19 cellular contexts compared by ENCODE assay signal in genomic region chr16:47511882-47512281, GRCh38.
"Had no signal": no experiment of that assay in that cellular context is flagged by ENCODE, and none has a peak within 500 bp of the region (broad histone marks: within the 10 kb centered on the region; RNA-seq: fewer than 3 reads in every experiment).

No MANE protein-coding gene starts in this region.

- H3K79me2 ChIP-seq: parathyroid adenoma had no signal

- H3K9ac ChIP-seq: parathyroid adenoma had no signal

- H3K27ac Mint-ChIP-seq: nephron progenitor cell had no signal

- DNase-seq: colonic mucosa; dermis blood vessel endothelial cell; erythroblast; foreskin keratinocyte; left colon; left ventricle myocardium superior; naive thymus-derived CD4-positive, alpha-beta T cell; nephron progenitor cell; psoas muscle; spleen; stimulated activated CD4-positive, alpha-beta T cell treated with anti-CD3 and anti-CD28 coated beads, Interleukin-15, amount 100 ng/mL, for 24 hours; stimulated activated CD4-positive, alpha-beta T cell treated with anti-CD3 and anti-CD28 coated beads, Interleukin-1b, Interleukin-23, amount 100 ng/mL, for 48 hours; stimulated activated CD4-positive, alpha-beta T cell treated with anti-CD3 and anti-CD28 coated beads, Interleukin-4, amount 100 ng/mL, for 24 hours; stimulated activated naive CD4-positive, alpha-beta T cell; stomach; upper lobe of left lung; uterus had no signal

- H3K4me3 Mint-ChIP-seq: naive thymus-derived CD4-positive, alpha-beta T cell; nephron progenitor cell had no signal

- H3K36me3 ChIP-seq: colonic mucosa, uterus had no signal

- H3K4me3 ChIP-seq: colonic mucosa, psoas muscle, spleen, stomach, upper lobe of left lung, uterus had no signal

- ATAC-seq: foreskin keratinocyte; left colon; left ventricle myocardium superior; naive thymus-derived CD4-positive, alpha-beta T cell; psoas muscle; sciatic nerve had no signal

- H3K27me3 Mint-ChIP-seq: naive thymus-derived CD4-positive, alpha-beta T cell had no signal

- H3K4me1 ChIP-seq: colonic mucosa, foreskin keratinocyte, psoas muscle, stomach, uterus had no signal

- H3K27ac ChIP-seq: colonic mucosa, foreskin keratinocyte, parathyroid adenoma, psoas muscle, spleen, stomach, upper lobe of left lung, uterus had no signal

- H3K4me1 Mint-ChIP-seq: nephron progenitor cell had no signal

- H3K9me3 ChIP-seq: colonic mucosa, psoas muscle, spleen, stomach, upper lobe of left lung, uterus had no signal

- H2AFZ ChIP-seq: parathyroid adenoma had no signal

- H3K27me3 ChIP-seq: colonic mucosa, foreskin keratinocyte, spleen, stomach, upper lobe of left lung, uterus had no signal

- H3K9me3 Mint-ChIP-seq: naive thymus-derived CD4-positive, alpha-beta T cell; nephron progenitor cell had no signal
